ENCODE assay signal across 15 cellular contexts in genomic region chr15:70469651-70470555, GRCh38.
"Had no signal": no experiment of that assay in that cellular context is flagged by ENCODE, and none has a peak within 500 bp of the region (broad histone marks: within the 10 kb centered on the region; RNA-seq: fewer than 3 reads in every experiment).

No MANE protein-coding gene starts in this region.

- H3K9me3 ChIP-seq: neutrophil, tibial artery had no signal

- H3K27me3 ChIP-seq: tibial artery had no signal

- H3K4me3 ChIP-seq: lung, tibial artery had no signal

- H3K4me1 ChIP-seq: parathyroid adenoma had no signal

- H3K9ac ChIP-seq: parathyroid adenoma had no signal

- H3K9me3 Mint-ChIP-seq: activated T-helper 17 cell treated with anti-CD3 and anti-CD28 coated beads, Interleukin-2, amount 50 U/mL, for 72 hours had no signal

- ATAC-seq: activated CD4-positive, CD25-positive, alpha-beta regulatory T cell treated with anti-CD3 and anti-CD28 coated beads, Interleukin-2, amount 50 U/mL, for 24 hours; activated T-helper 17 cell treated with anti-CD3 and anti-CD28 coated beads, Interleukin-2, amount 50 U/mL, for 72 hours; left cardiac atrium had no signal

- H3K36me3 ChIP-seq: neutrophil, tibial artery had no signal

- H3K27ac Mint-ChIP-seq: activated T-helper 17 cell treated with anti-CD3 and anti-CD28 coated beads, Interleukin-2, amount 50 U/mL, for 72 hours; stimulated activated naive B cell treated with anti-CD40 and anti-IgM and Interleukin-4, amounts not matched to agents 10 μg/mL and 1 μg/mL and 100 μg/mL, for 72 hours had no signal

- H2AFZ ChIP-seq: parathyroid adenoma had no signal

- H3K79me2 ChIP-seq: parathyroid adenoma had no signal

- H3K4me3 Mint-ChIP-seq: activated T-helper 17 cell treated with anti-CD3 and anti-CD28 coated beads, Interleukin-2, amount 50 U/mL, for 72 hours; stimulated activated naive B cell treated with anti-CD40 and anti-IgM and Interleukin-4, amounts not matched to agents 10 μg/mL and 1 μg/mL and 100 μg/mL, for 72 hours had no signal

- H3K27ac ChIP-seq: neutrophil, parathyroid adenoma, tibial artery had no signal

- H3K36me3 Mint-ChIP-seq: stimulated activated naive B cell treated with anti-CD40 and anti-IgM and Interleukin-4, amounts not matched to agents 10 μg/mL and 1 μg/mL and 100 μg/mL, for 72 hours had no signal

- DNase-seq: activated CD4-positive, alpha-beta T cell treated with anti-CD3 and anti-CD28 coated beads, Interleukin-2, amount 50 U/mL, for 1 hour; activated naive CD4-positive, alpha-beta T cell treated with anti-CD3 and anti-CD28 coated beads, Interleukin-2, amount 50 U/mL, for 16 hours; activated T-cell treated with anti-CD3 and anti-CD28 coated beads for 4 hours; left cardiac atrium; midbrain; stimulated activated CD4-positive, alpha-beta T cell treated with anti-CD3 and anti-CD28 coated beads, Interleukin-15, amount 100 ng/mL, for 24 hours; stimulated activated CD4-positive, alpha-beta T cell treated with anti-CD3 and anti-CD28 coated beads, Interleukin-4, amount 100 ng/mL, for 1 hour; stimulated activated naive B cell treated with anti-CD40 and anti-IgM and Interleukin-4, amounts not matched to agents 10 μg/mL and 1 μg/mL and 100 μg/mL, for 72 hours; T1000; tibial artery had no signal
